In genomic region chr13:52809310-52809769, GRCh38 we compare ENCODE assay signal across 1 cellular context.
TF ChIP-seq lines count a peak whose summit lies in the region.

No MANE protein-coding gene starts in this region.

TF ChIP-seq in HepG2, 621 proteins besides CTCF, POLR2A, EP300 and RAD21 (continued from another document):
- TF ChIP-seq, protein P1, sequence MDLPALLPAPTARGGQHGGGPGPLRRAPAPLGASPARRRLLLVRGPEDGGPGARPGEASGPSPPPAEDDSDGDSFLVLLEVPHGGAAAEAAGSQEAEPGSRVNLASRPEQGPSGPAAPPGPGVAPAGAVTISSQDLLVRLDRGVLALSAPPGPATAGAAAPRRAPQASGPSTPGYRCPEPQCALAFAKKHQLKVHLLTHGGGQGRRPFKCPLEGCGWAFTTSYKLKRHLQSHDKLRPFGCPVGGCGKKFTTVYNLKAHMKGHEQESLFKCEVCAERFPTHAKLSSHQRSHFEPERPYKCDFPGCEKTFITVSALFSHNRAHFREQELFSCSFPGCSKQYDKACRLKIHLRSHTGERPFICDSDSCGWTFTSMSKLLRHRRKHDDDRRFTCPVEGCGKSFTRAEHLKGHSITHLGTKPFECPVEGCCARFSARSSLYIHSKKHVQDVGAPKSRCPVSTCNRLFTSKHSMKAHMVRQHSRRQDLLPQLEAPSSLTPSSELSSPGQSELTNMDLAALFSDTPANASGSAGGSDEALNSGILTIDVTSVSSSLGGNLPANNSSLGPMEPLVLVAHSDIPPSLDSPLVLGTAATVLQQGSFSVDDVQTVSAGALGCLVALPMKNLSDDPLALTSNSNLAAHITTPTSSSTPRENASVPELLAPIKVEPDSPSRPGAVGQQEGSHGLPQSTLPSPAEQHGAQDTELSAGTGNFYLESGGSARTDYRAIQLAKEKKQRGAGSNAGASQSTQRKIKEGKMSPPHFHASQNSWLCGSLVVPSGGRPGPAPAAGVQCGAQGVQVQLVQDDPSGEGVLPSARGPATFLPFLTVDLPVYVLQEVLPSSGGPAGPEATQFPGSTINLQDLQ (CRISPR knock-in tag; IDR thresholded peaks at IDR 0.05) = no peak
- no peak for TF ChIP-seq SOX13 (IDR thresholded peaks at IDR 0.05)
- TF ChIP-seq SOX13 (CRISPR knock-in tag; conservative IDR thresholded peaks at IDR 0.05 in 1 of 2, IDR thresholded peaks at IDR 0.05 in 1 of 2) = peak in 1 of 2 experiments; percentile 65; a peak in 2 of 4 replicates
- no peak for TF ChIP-seq MYC (CRISPR knock-in tag; IDR thresholded peaks at IDR 0.05; ENCODE audit: borderline replicate concordance)
- TF ChIP-seq ZNF30 (CRISPR knock-in tag; IDR thresholded peaks at IDR 0.05) = no peak
- no peak for TF ChIP-seq SIN3B (IDR thresholded peaks at IDR 0.05; ENCODE audit: low read length)
- peak; percentile 22; the same call in 1 of the 2 replicates for TF ChIP-seq FOXK1 (CRISPR knock-in tag; IDR thresholded peaks at IDR 0.05; ENCODE audit: borderline replicate concordance, low read depth)
- peak in 1 of 2 experiments; percentile 34; a peak in 1 of 4 replicates for TF ChIP-seq MAFK (conservative IDR thresholded peaks at IDR 0.05 in 1 of 2, IDR thresholded peaks at IDR 0.05 in 1 of 2; ENCODE audit: low read length in 2 of 2)
- peak; percentile 22 for TF ChIP-seq XRCC5 (optimal IDR thresholded peaks at IDR 0.05; ENCODE audit: low read length)
- peak; percentile 15 for TF ChIP-seq ZFP36 (IDR thresholded peaks at IDR 0.05; ENCODE audit: borderline replicate concordance, low read depth, low read length, partially characterized antibody)
- TF ChIP-seq, protein P2, sequence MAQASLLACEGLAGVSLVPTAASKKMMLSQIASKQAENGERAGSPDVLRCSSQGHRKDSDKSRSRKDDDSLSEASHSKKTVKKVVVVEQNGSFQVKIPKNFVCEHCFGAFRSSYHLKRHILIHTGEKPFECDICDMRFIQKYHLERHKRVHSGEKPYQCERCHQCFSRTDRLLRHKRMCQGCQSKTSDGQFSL (CRISPR knock-in tag; IDR thresholded peaks at IDR 0.05) = no peak
- TF ChIP-seq TFAP4 (IDR thresholded peaks at IDR 0.05; ENCODE audit: borderline replicate concordance, low read depth) = no peak
- peak; percentile 67 for TF ChIP-seq NR2C2 (CRISPR knock-in tag; IDR thresholded peaks at IDR 0.05; ENCODE audit: borderline replicate concordance)
- TF ChIP-seq FOSL2 (CRISPR knock-in tag; IDR thresholded peaks at IDR 0.05) = 0 out of 2 replicates have a peak, but pooled peaks have one; percentile 32
- TF ChIP-seq GATAD2A (CRISPR knock-in tag; IDR thresholded peaks at IDR 0.05) = peak; percentile 55; the same call in 1 of the 2 replicates
- peak; percentile 71 for TF ChIP-seq SMC3 (IDR thresholded peaks at IDR 0.05; ENCODE audit: low read length)
- TF ChIP-seq, protein P3, sequence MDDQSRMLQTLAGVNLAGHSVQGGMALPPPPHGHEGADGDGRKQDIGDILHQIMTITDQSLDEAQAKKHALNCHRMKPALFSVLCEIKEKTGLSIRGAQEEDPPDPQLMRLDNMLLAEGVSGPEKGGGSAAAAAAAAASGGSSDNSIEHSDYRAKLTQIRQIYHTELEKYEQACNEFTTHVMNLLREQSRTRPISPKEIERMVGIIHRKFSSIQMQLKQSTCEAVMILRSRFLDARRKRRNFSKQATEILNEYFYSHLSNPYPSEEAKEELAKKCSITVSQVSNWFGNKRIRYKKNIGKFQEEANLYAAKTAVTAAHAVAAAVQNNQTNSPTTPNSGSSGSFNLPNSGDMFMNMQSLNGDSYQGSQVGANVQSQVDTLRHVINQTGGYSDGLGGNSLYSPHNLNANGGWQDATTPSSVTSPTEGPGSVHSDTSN (CRISPR knock-in tag; IDR thresholded peaks at IDR 0.05; ENCODE audit: borderline replicate concordance) = no peak
- no peak for TF ChIP-seq SIN3A (IDR thresholded peaks at IDR 0.05; ENCODE audit: borderline replicate concordance, low read depth, low read length)
- TF ChIP-seq SNAI1 (CRISPR knock-in tag; IDR thresholded peaks at IDR 0.05; ENCODE audit: borderline replicate concordance) = no peak
- no peak for TF ChIP-seq ZNF839 (CRISPR knock-in tag; IDR thresholded peaks at IDR 0.05; ENCODE audit: borderline replicate concordance)
- no peak for TF ChIP-seq NCOA2 (CRISPR knock-in tag; IDR thresholded peaks at IDR 0.05)
- TF ChIP-seq CCAR2 (optimal IDR thresholded peaks at IDR 0.05; ENCODE audit: low read depth, low read length) = no peak
- no peak for TF ChIP-seq ZBTB38 (CRISPR knock-in tag; IDR thresholded peaks at IDR 0.05)
- TF ChIP-seq CHCHD3 (CRISPR knock-in tag; IDR thresholded peaks at IDR 0.05) = no peak
- TF ChIP-seq ZNF792 (CRISPR knock-in tag; IDR thresholded peaks at IDR 0.05) = no peak
- TF ChIP-seq SOX5 (CRISPR knock-in tag; IDR thresholded peaks at IDR 0.05; ENCODE audit: borderline replicate concordance) = peak; percentile 74; the same call in 1 of the 2 replicates
- TF ChIP-seq, protein P4, sequence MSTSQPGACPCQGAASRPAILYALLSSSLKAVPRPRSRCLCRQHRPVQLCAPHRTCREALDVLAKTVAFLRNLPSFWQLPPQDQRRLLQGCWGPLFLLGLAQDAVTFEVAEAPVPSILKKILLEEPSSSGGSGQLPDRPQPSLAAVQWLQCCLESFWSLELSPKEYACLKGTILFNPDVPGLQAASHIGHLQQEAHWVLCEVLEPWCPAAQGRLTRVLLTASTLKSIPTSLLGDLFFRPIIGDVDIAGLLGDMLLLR (CRISPR knock-in tag; IDR thresholded peaks at IDR 0.05) = no peak
- no peak for TF ChIP-seq TRIM24 (CRISPR knock-in tag; IDR thresholded peaks at IDR 0.05)
- TF ChIP-seq ZNF598 (CRISPR knock-in tag; IDR thresholded peaks at IDR 0.05; ENCODE audit: borderline replicate concordance) = no peak
- TF ChIP-seq ZSCAN22 (CRISPR knock-in tag; IDR thresholded peaks at IDR 0.05) = peak; percentile 93
- no peak for TF ChIP-seq KDM1A (CRISPR knock-in tag; IDR thresholded peaks at IDR 0.05)
- TF ChIP-seq FOXJ3 (CRISPR knock-in tag; IDR thresholded peaks at IDR 0.05; ENCODE audit: borderline replicate concordance) = no peak
- no peak for TF ChIP-seq ARNT (IDR thresholded peaks at IDR 0.05)
- TF ChIP-seq ZC3H13 (CRISPR knock-in tag; IDR thresholded peaks at IDR 0.05) = no peak
- TF ChIP-seq RARA (CRISPR knock-in tag; IDR thresholded peaks at IDR 0.05) = peak; percentile 51; the same call in 1 of the 2 replicates
- TF ChIP-seq KMT2B (CRISPR knock-in tag; IDR thresholded peaks at IDR 0.05) = no peak
- TF ChIP-seq ZNF484 (CRISPR knock-in tag; IDR thresholded peaks at IDR 0.05; ENCODE audit: borderline replicate concordance, low read depth) = no peak
- TF ChIP-seq CBX5 (CRISPR knock-in tag; IDR thresholded peaks at IDR 0.05; ENCODE audit: borderline replicate concordance) = no peak
- TF ChIP-seq ZNF747 (CRISPR knock-in tag; IDR thresholded peaks at IDR 0.05; ENCODE audit: borderline replicate concordance) = no peak
- TF ChIP-seq, protein P5, sequence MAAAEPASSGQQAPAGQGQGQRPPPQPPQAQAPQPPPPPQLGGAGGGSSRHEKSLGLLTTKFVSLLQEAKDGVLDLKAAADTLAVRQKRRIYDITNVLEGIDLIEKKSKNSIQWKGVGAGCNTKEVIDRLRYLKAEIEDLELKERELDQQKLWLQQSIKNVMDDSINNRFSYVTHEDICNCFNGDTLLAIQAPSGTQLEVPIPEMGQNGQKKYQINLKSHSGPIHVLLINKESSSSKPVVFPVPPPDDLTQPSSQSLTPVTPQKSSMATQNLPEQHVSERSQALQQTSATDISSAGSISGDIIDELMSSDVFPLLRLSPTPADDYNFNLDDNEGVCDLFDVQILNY (CRISPR knock-in tag; conservative IDR thresholded peaks at IDR 0.05) = no peak
- 0 out of 2 replicates have a peak, but pooled peaks have one; percentile 24 for TF ChIP-seq ZNF644 (CRISPR knock-in tag; IDR thresholded peaks at IDR 0.05; ENCODE audit: low read depth)
